Comparison of ENCODE assay signal across 8 cellular contexts in the genomic region with DNA sequence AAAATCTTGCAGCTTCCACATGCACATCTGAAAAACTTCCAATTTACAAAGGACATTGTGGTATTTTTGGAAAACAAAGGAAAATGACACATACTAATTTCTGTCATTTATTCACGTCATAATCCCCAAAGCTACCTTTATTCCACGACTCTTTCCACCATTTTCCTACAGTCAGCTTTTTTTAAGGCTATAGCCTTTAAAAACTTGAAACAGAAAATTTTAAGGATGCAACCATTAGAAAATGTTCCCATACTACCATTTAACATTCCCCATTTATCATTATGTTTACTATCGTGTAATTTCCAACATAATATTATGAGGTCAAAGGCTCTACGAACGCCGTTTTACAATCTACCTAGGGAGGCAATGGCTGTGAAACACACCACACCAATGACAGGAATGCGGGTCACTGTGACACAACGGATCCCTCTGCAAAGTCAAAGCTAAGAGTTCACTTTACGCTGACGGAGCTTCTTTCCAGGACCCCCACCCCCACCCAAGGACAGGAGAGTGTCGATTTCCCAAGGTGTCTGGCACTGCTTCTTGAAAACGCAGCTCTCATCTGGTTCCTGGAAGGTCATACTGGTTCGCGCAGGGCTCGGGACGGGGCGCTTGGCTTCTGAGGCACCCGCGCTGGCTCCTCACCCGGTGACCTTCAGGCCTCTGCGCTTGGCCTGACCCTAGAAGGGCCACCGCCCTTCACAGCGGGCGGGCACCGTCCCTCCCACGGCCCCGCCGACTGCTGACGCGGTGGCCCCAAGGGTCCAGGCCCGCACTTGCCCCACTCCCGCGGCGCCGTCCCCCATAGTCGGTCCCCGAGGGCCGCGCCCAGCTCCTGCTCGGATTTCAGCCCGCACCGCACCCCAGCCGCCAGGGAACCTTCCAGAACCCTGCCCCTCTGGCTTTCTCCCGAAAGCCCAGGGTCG. TPM values are rescaled to one million over a fixed set of nuclear protein-coding genes. Genes with fewer than 3 reads are reported as not detected.
DNase-seq lines count a peak whose midpoint lies in the region; ATAC-seq and TF ChIP-seq lines count a peak whose summit lies in the region.

No MANE protein-coding gene starts in this region.

- H3K27ac ChIP-seq in esophagus squamous epithelium, result peak overlapping the region; percentile 93 to 96 (median 94)
- peak overlapping the region; percentile 37 for H3K27ac ChIP-seq in muscle layer of duodenum (ENCODE audit: low read length)

- ATAC-seq in HG03064 (IDR thresholded peaks at IDR 0.05; ENCODE audit: low read depth, unreplicated experiment), result peak; percentile 36

- WGBS in esophagus squamous epithelium, 2 donors, result 33 to 63% methylated on average over 13 to 19 of the region's 45 CpGs

- H3K9me3 ChIP-seq in esophagus squamous epithelium (peaks cover 0 to 4% (median 0%) of the 10 kb centered on the region in 3 donors), muscle layer of duodenum (ENCODE audit: control insufficient read depth in 1 of 2, low read length in 2 of 2) (no peaks in the 10 kb centered on the region)

- peaks cover 6% of the 10 kb centered on the region for H3K9me3 Mint-ChIP-seq in activated naive CD4-positive, alpha-beta T cell treated with anti-CD3 and anti-CD28 coated beads for 36 hours
- peaks cover 4% of the 10 kb centered on the region for H3K9me3 Mint-ChIP-seq in T-helper 1 cell treated with Interleukin-12 subunit alpha and Interleukin-12 subunit beta and Interleukin-4 antibody, amounts not matched to agents 30 μg/mL and 1 μg/mL, for 36 hours

- H3K27me3 ChIP-seq in esophagus squamous epithelium (no peaks in the 10 kb centered on the region), muscle layer of duodenum (ENCODE audit: low read depth, low read length) (no peaks in the 10 kb centered on the region)

- peak overlapping the region; percentile 66 for H3K4me3 Mint-ChIP-seq in activated naive CD4-positive, alpha-beta T cell treated with anti-CD3 and anti-CD28 coated beads for 36 hours
- peak overlapping the region; percentile 77 for H3K4me3 Mint-ChIP-seq in T-helper 1 cell treated with Interleukin-12 subunit alpha and Interleukin-12 subunit beta and Interleukin-4 antibody, amounts not matched to agents 30 μg/mL and 1 μg/mL, for 36 hours

- H3K27ac Mint-ChIP-seq in activated naive CD4-positive, alpha-beta T cell treated with anti-CD3 and anti-CD28 coated beads for 36 hours, result peak overlapping the region; percentile 72
- peak overlapping the region; percentile 80 for H3K27ac Mint-ChIP-seq in T-helper 1 cell treated with Interleukin-12 subunit alpha and Interleukin-12 subunit beta and Interleukin-4 antibody, amounts not matched to agents 30 μg/mL and 1 μg/mL, for 36 hours

- TF ChIP-seq CTCF in esophagus squamous epithelium (IDR thresholded peaks at IDR 0.05) (peak in 1 of 6 experiments; percentile 32), GM10248 (IDR thresholded peaks at IDR 0.05; ENCODE audit: control extremely low read depth, extremely low read depth, low read depth, missing control alignments) (no peak)

- DNase-seq in activated naive CD4-positive, alpha-beta T cell treated with anti-CD3 and anti-CD28 coated beads for 36 hours, result no peak
- DNase-seq in activated naive CD4-positive, alpha-beta T cell treated with Interleukin-2 at 50 U/mL for 16 hours, result no peak
- DNase-seq in esophagus squamous epithelium (lab: John Stamatoyannopoulos, UW) (no peak), NCI-H1417 treated with DMSO at 0.1 percent for 48 hours (lab: John Stamatoyannopoulos, UW) (no peak), GM10248 (ENCODE audit: extremely low spot score) (no peak)

- CTCF ChIA-PET in activated naive CD4-positive, alpha-beta T cell treated with anti-CD3 and anti-CD28 coated beads for 36 hours (lab: Charles Lee), result interaction anchor here (0.6 to 1.2 kb wide), 4 partner anchors 58 to 123 kb away, joined by 3 to 5 read pairs (median 4); no protein-coding TSS in a partner anchor
- CTCF ChIA-PET in GM10248 (lab: Yijun Ruan, JAX), result interaction anchor here (1.0 to 3.1 kb wide), 10 partner anchors 9 to 512 kb away, joined by 3 to 12 read pairs (median 4); no protein-coding TSS in a partner anchor

- H3K4me1 ChIP-seq in esophagus squamous epithelium, result peaks cover 6 to 27% (median 7%) of the 10 kb centered on the region in 3 donors
- no peaks in the 10 kb centered on the region for H3K4me1 ChIP-seq in muscle layer of duodenum (ENCODE audit: control insufficient read depth in 1 of 2, insufficient read depth in 2 of 2, low read length in 2 of 2)

- H3K36me3 Mint-ChIP-seq in activated naive CD4-positive, alpha-beta T cell treated with anti-CD3 and anti-CD28 coated beads for 36 hours (ENCODE audit: low read depth), result peaks cover 4% of the 10 kb centered on the region
- peaks cover 5% of the 10 kb centered on the region for H3K36me3 Mint-ChIP-seq in T-helper 1 cell treated with Interleukin-12 subunit alpha and Interleukin-12 subunit beta and Interleukin-4 antibody, amounts not matched to agents 30 μg/mL and 1 μg/mL, for 36 hours (ENCODE audit: low read depth)

- POLR2A ChIA-PET in GM10248 (lab: Yijun Ruan, JAX), result interaction anchor here (0.6 to 2.3 kb wide), 7 partner anchors 9 to 421 kb away, joined by 3 to 15 read pairs (median 3); partner anchors contain the start of gene ATF3

- H3K4me3 ChIP-seq in esophagus squamous epithelium (peak overlapping the region; percentile 57 to 88 (median 76)), muscle layer of duodenum (ENCODE audit: low read depth in 1 of 2, low read length in 2 of 2) (peak overlapping the region; percentile 34 to 64)

- H3K36me3 ChIP-seq in esophagus squamous epithelium (no peaks in the 10 kb centered on the region), muscle layer of duodenum (ENCODE audit: control insufficient read depth in 1 of 2, insufficient read depth in 2 of 2, low read length in 2 of 2) (no peaks in the 10 kb centered on the region)

- peaks cover 12% of the 10 kb centered on the region for H3K27me3 Mint-ChIP-seq in activated naive CD4-positive, alpha-beta T cell treated with anti-CD3 and anti-CD28 coated beads for 36 hours (ENCODE audit: low read depth)
- H3K27me3 Mint-ChIP-seq in T-helper 1 cell treated with Interleukin-12 subunit alpha and Interleukin-12 subunit beta and Interleukin-4 antibody, amounts not matched to agents 30 μg/mL and 1 μg/mL, for 36 hours (ENCODE audit: low read depth), result peaks cover 56% of the 10 kb centered on the region

- peaks cover 13% of the 10 kb centered on the region for H3K4me1 Mint-ChIP-seq in activated naive CD4-positive, alpha-beta T cell treated with anti-CD3 and anti-CD28 coated beads for 36 hours (ENCODE audit: low read depth)
- H3K4me1 Mint-ChIP-seq in T-helper 1 cell treated with Interleukin-12 subunit alpha and Interleukin-12 subunit beta and Interleukin-4 antibody, amounts not matched to agents 30 μg/mL and 1 μg/mL, for 36 hours (ENCODE audit: low read depth), result peaks cover 8% of the 10 kb centered on the region

- intact Hi-C loops in activated naive CD4-positive, alpha-beta T cell treated with anti-CD3 and anti-CD28 coated beads for 36 hours (cut with micrococcal nuclease), result loop anchor here (2.0 kb wide), 2 partner anchors 233 to 301 kb away; partner anchors contain the start of genes FLVCR1, NSL1 and TATDN3
- intact Hi-C loops in esophagus squamous epithelium (cut with DNase I), result no loop called here

- TF ChIP-seq POLR2A in esophagus squamous epithelium (IDR thresholded peaks at IDR 0.05), result no peak

RNA-seq across cellular contexts. Expression of gene ATF3, which starts 50.6 kb away (rescaled TPM):
- 10 to 100 TPM; 67.4 to 67.7 TPM for total RNA-seq in activated naive CD4-positive, alpha-beta T cell treated with anti-CD3 and anti-CD28 coated beads for 36 hours
- 1 to 10 TPM; 2.1 to 6.5 (median 3.0) TPM for total RNA-seq in esophagus squamous epithelium

Comparison
In these comparisons a context has a peak if more than half of its experiments do, and no peak if none do; other contexts are left out.
1. RNA of gene ATF3, which starts 50.6 kb away (total RNA-seq): 67.4 to 67.7 TPM in activated naive CD4-positive, alpha-beta T cell treated with anti-CD3 and anti-CD28 coated beads for 36 hours; 2.1 to 6.5 TPM in esophagus squamous epithelium; every median in the first group is over 4 times any median in the second.